In the genomic region with DNA sequence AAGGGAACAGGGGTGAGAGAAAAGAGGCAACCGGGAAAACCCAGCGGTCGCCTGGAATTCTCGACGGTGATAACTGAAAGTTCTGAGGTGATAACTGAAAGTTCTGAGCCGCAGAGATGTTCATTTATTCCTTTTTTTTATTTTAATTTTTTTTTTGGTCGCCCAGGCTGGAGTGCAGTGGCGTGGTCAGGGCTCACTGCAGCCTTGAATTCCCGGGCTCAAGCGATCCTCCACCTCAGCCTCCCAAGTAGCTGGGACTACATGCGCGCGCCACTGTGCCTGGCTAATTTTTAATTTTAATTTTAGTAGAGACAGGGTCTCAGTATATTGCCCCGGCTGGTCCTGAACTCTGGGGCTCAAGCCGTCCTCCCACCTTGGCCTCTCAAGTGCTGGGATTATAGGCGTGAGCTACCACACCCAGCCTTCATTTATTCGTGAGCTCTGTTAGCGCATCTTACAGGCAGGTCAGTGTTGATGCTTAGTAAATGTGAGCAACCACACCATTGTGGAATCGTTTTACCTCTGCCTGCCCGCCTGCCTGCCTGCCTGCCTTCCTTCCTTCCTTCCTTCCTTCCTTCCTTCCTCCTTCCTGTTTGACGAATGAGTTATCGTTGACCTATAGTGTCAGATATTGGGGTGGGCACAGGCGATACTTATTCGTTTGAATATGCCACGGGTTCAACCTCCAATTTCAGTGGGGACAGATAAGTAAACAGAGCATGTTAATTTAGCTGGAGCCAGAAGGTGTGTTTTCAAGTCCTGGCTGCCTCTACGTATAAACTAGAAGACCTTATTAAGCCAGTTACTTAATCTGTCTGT, we compare ENCODE assay signal across 8 cellular contexts. TPM values are rescaled to one million over a fixed set of nuclear protein-coding genes. Genes with fewer than 3 reads are reported as not detected.
DNase-seq lines count a peak whose midpoint lies in the region; ATAC-seq and TF ChIP-seq lines count a peak whose summit lies in the region.

No MANE protein-coding gene starts in this region.

- H3K27ac ChIP-seq in smooth muscle cell (ENCODE audit: low read depth), result peak overlapping the region; percentile 96

- H3K9me3 Mint-ChIP-seq in activated CD8-positive, alpha-beta memory T cell treated with anti-CD3 and anti-CD28 coated beads, Interleukin-2, amount 10 ng/mL, durations not matched to agents 7 days and 5 days (ENCODE audit: low read depth), result no peaks in the 10 kb centered on the region

- peaks cover 12% of the 10 kb centered on the region for H3K36me3 Mint-ChIP-seq in activated CD8-positive, alpha-beta memory T cell treated with anti-CD3 and anti-CD28 coated beads, Interleukin-2, amount 10 ng/mL, durations not matched to agents 7 days and 5 days

- H3K27me3 ChIP-seq in smooth muscle cell (ENCODE audit: low read depth), result no peaks in the 10 kb centered on the region

- ATAC-seq in HG03196 (IDR thresholded peaks at IDR 0.05; ENCODE audit: unreplicated experiment) (peak; percentile 13), left ventricle myocardium superior (peak; percentile 39)
- peak; percentile 25 for ATAC-seq in activated CD8-positive, alpha-beta memory T cell treated with anti-CD3 and anti-CD28 coated beads, Interleukin-2, amount 10 ng/mL, durations not matched to agents 7 days and 5 days

- no peaks in the 10 kb centered on the region for H3K36me3 ChIP-seq in smooth muscle cell (ENCODE audit: low read depth)

- peaks cover 40% of the 10 kb centered on the region for H3K79me2 ChIP-seq in smooth muscle cell (ENCODE audit: low read depth)

- H3K4me3 Mint-ChIP-seq in activated CD8-positive, alpha-beta memory T cell treated with anti-CD3 and anti-CD28 coated beads, Interleukin-2, amount 10 ng/mL, durations not matched to agents 7 days and 5 days, result peak overlapping the region; percentile 93

- H3K9ac ChIP-seq in smooth muscle cell (ENCODE audit: low read depth), result peak overlapping the region; percentile 85

- H2AFZ ChIP-seq in smooth muscle cell (ENCODE audit: low read depth), result peak overlapping the region; percentile 95

- H3K27me3 Mint-ChIP-seq in activated CD8-positive, alpha-beta memory T cell treated with anti-CD3 and anti-CD28 coated beads, Interleukin-2, amount 10 ng/mL, durations not matched to agents 7 days and 5 days, result no peaks in the 10 kb centered on the region

- peaks cover 39% of the 10 kb centered on the region for H4K20me1 ChIP-seq in smooth muscle cell (ENCODE audit: low read depth)

- 57% methylated on average over 26 of the region's 26 CpGs for WGBS in smooth muscle cell (ENCODE audit: low lambda C conversion rate)

- peaks cover 27% of the 10 kb centered on the region for H3K4me1 Mint-ChIP-seq in activated CD8-positive, alpha-beta memory T cell treated with anti-CD3 and anti-CD28 coated beads, Interleukin-2, amount 10 ng/mL, durations not matched to agents 7 days and 5 days

- CTCF ChIA-PET in activated CD8-positive, alpha-beta memory T cell treated with anti-CD3 and anti-CD28 coated beads, Interleukin-2, amount 10 ng/mL, durations not matched to agents 7 days and 5 days (lab: Charles Lee), result interaction anchor here (0.9 to 6.2 kb wide), 6 partner anchors 11 to 335 kb away, joined by 3 to 33 read pairs (median 14); a partner anchor contains a TSS

- H3K4me1 ChIP-seq in smooth muscle cell (ENCODE audit: low read depth), result peaks cover 5% of the 10 kb centered on the region

- peak overlapping the region; percentile 82 for H3K27ac Mint-ChIP-seq in activated CD8-positive, alpha-beta memory T cell treated with anti-CD3 and anti-CD28 coated beads, Interleukin-2, amount 10 ng/mL, durations not matched to agents 7 days and 5 days

- TF ChIP-seq CTCF in smooth muscle cell (IDR thresholded peaks at IDR 0.05; ENCODE audit: borderline replicate concordance, insufficient read depth, poor library complexity, severe bottlenecking), result no peak

- H3F3A ChIP-seq in smooth muscle cell (ENCODE audit: low read depth), result no peaks in the 10 kb centered on the region

- DNase-seq in NCI-H2227 (lab: John Stamatoyannopoulos, UW; ENCODE audit: unreplicated experiment), result peak; percentile 47
- no peak for DNase-seq in NCI-H2227 treated with DMSO at 0.1 percent for 48 hours (lab: John Stamatoyannopoulos, UW)
- no peak for DNase-seq in activated CD8-positive, alpha-beta memory T cell treated with anti-CD3 and anti-CD28 coated beads, Interleukin-2, amount 10 ng/mL, durations not matched to agents 7 days and 5 days
- peak; percentile 34 for DNase-seq in left ventricle myocardium superior
- no peak for DNase-seq in smooth muscle cell (lab: John Stamatoyannopoulos, UW; ENCODE audit: unreplicated experiment)
- DNase-seq in dedifferentiated amniotic fluid mesenchymal stem cell (ENCODE audit: extremely low spot score), result no peak
- no peak for DNase-seq in superior temporal gyrus (ENCODE audit: extremely low spot score)

- peak overlapping the region; percentile 70 for H3K4me3 ChIP-seq in smooth muscle cell

- intact Hi-C loops in left ventricle myocardium superior (cut with micrococcal nuclease), result no loop called here

- no peaks in the 10 kb centered on the region for H3K9me3 ChIP-seq in smooth muscle cell (replicated peaks; ENCODE audit: low read depth)

- peak overlapping the region; percentile 100 for H3K4me2 ChIP-seq in smooth muscle cell

RNA-seq across cellular contexts. Expression of a gene that starts 0.6 kb away (rescaled TPM):
- total RNA-seq in activated CD8-positive, alpha-beta memory T cell treated with anti-CD3 and anti-CD28 coated beads, Interleukin-2, amount 10 ng/mL, durations not matched to agents 7 days and 5 days, result 10 to 100 TPM in 1 of 2 experiments, 1 to 10 TPM in 1; 7.5 to 11.8 TPM
- total RNA-seq in left ventricle myocardium superior (12.6 TPM), smooth muscle cell (18.0 and 18.3 TPM in 2 replicates)
- polyA plus RNA-seq in smooth muscle cell, result 17.5 and 23.0 TPM in 2 replicates

Comparison
In these comparisons a context has a peak if more than half of its experiments do, and no peak if none do; other contexts are left out.
1. DNase-seq: peak in NCI-H2227 (single experiment) and left ventricle myocardium superior (single experiment); none in NCI-H2227 treated with DMSO at 0.1 percent for 48 hours (single experiment), activated CD8-positive, alpha-beta memory T cell treated with anti-CD3 and anti-CD28 coated beads, Interleukin-2, amount 10 ng/mL, durations not matched to agents 7 days and 5 days (single experiment), smooth muscle cell (single experiment), dedifferentiated amniotic fluid mesenchymal stem cell (single experiment) and superior temporal gyrus (single experiment).
2. Peak in every context shown above with its lines, with median percentiles within 50 percentile points of each other: ATAC-seq.